ENCODE assay signal across 22 cellular contexts in genomic region chr5:34589832-34590231, GRCh38.
A peak's percentile ranks its signal among the peaks of the same experiment; 100 is the strongest.
DNase-seq lines count a peak whose midpoint lies in the region; ATAC-seq, FAIRE-seq and TF ChIP-seq lines count a peak whose summit lies in the region.
"Had no signal": no experiment of that assay in that cellular context is flagged by ENCODE, and none has a peak within 500 bp of the region (broad histone marks: within the 10 kb centered on the region; RNA-seq: fewer than 3 reads in every experiment).

No MANE protein-coding gene starts in this region.

- H3K9me1 ChIP-seq in IMR-90 (ENCODE audit: insufficient read depth, low read length), result peaks cover 16% of the 10 kb centered on the region

- peak overlapping the region; percentile 39; the same call in 1 of the 2 replicates for H3K23ac ChIP-seq in IMR-90 (ENCODE audit: low read depth, low read length)

- H3K79me2 ChIP-seq in GM23338 (replicated peaks; ENCODE audit: insufficient read depth) (no peaks in the 10 kb centered on the region), PC-9 (ENCODE audit: low read depth) (peaks cover 11% of the 10 kb centered on the region; the same call in 1 of the 2 replicates)

- no peaks in the 10 kb centered on the region for H3K9me3 ChIP-seq in A549
- no peaks in the 10 kb centered on the region for H3K9me3 ChIP-seq in IMR-90 (ENCODE audit: control insufficient read depth, insufficient read depth, low read length)
- no peaks in the 10 kb centered on the region; the same call in 1 of the 2 replicates for H3K9me3 ChIP-seq in PC-9 (ENCODE audit: insufficient read depth, low read depth)
- H3K9me3 ChIP-seq in suprapubic skin, result no peaks in the 10 kb centered on the region
- H3K9me3 ChIP-seq: BLaER1 treated with 17β-estradiol and CSF1 and Interleukin-3, amounts not matched to agents 10 nM and 100 nM; Caco-2 had no signal

- peak overlapping the region; percentile 82 to 94; a peak in 3 of 4 replicates for H4K8ac ChIP-seq in IMR-90 (ENCODE audit: low read depth in 2 of 2, low read length in 2 of 2)

- in situ Hi-C loops in IMR-90 (cut with MboI; ENCODE audit: low sequenced_read_pairs), result no loop called here

- H3K4me3 ChIP-seq in A549, result no peak overlapping the region
- H3K4me3 ChIP-seq in GM23338, result no peak overlapping the region
- no peak overlapping the region for H3K4me3 ChIP-seq in IMR-90 (ENCODE audit: insufficient read depth, low read depth, low read length)
- H3K4me3 ChIP-seq in PC-9, result no peak overlapping the region
- no peak overlapping the region for H3K4me3 ChIP-seq in suprapubic skin
- H3K4me3 ChIP-seq: BLaER1 treated with 17β-estradiol and CSF1 and Interleukin-3, amounts not matched to agents 10 nM and 100 nM had no signal

- no peak for TF ChIP-seq RAD21 in A549 (conservative IDR thresholded peaks at IDR 0.05 in 1 of 2, IDR thresholded peaks at IDR 0.05 in 1 of 2)
- no peak for TF ChIP-seq RAD21 in IMR-90 (IDR thresholded peaks at IDR 0.05; ENCODE audit: low read length)

- H3K27me3 ChIP-seq in GM23338 (ENCODE audit: insufficient read depth), result no peaks in the 10 kb centered on the region
- H3K27me3 ChIP-seq in IMR-90 (ENCODE audit: control insufficient read depth, insufficient read depth, low read length), result no peaks in the 10 kb centered on the region
- H3K27me3 ChIP-seq in PC-9 (ENCODE audit: insufficient read depth, low read depth), result no peaks in the 10 kb centered on the region
- H3K27me3 ChIP-seq in suprapubic skin, result no peaks in the 10 kb centered on the region
- H3K27me3 ChIP-seq: BLaER1 treated with 17β-estradiol and CSF1 and Interleukin-3, amounts not matched to agents 10 nM and 100 nM had no signal

- peak overlapping the region; percentile 98 for H2BK120ac ChIP-seq in IMR-90 (ENCODE audit: low read depth, low read length)

- no peak overlapping the region; the same call in 1 of the 2 replicates for H4K5ac ChIP-seq in IMR-90 (ENCODE audit: low read depth, low read length)

- H3K4me2 ChIP-seq in A549 (no peak overlapping the region), GM23338 (no peak overlapping the region), IMR-90 (ENCODE audit: low read depth, low read length) (no peak overlapping the region), PC-9 (peak overlapping the region; percentile 78; the same call in 1 of the 2 replicates)

- peaks cover 6% of the 10 kb centered on the region for H3K27me3 Mint-ChIP-seq in GM23338 (ENCODE audit: insufficient read depth, low read depth, poor library complexity)

- TF ChIP-seq CTCF in A549 (IDR thresholded peaks at IDR 0.05) (no peak), GM23338 (conservative IDR thresholded peaks at IDR 0.05; ENCODE audit: low read depth in 2 of 2) (no peak), IMR-90 (conservative IDR thresholded peaks at IDR 0.05; ENCODE audit: low read depth, low read length) (no peak), PC-9 (conservative IDR thresholded peaks at IDR 0.05) (no peak), omental fat pad (IDR thresholded peaks at IDR 0.05) (no peak), suprapubic skin (IDR thresholded peaks at IDR 0.05) (no peak)

- H3K79me1 ChIP-seq in IMR-90 (ENCODE audit: low read depth in 1 of 2, low read length in 2 of 2), result peaks cover 8 to 19% of the 10 kb centered on the region in 2 experiments; a peak in 2 of 4 replicates

- no peak for DNase-seq in A549 (ENCODE audit: low read depth in 1 of 2, low spot score in 1 of 2)
- DNase-seq in GM23338 (ENCODE audit: low spot score), result no peak
- DNase-seq in IMR-90, result no peak
- no peak for DNase-seq in PC-9
- DNase-seq in omental fat pad (ENCODE audit: low spot score), result no peak
- DNase-seq in suprapubic skin (ENCODE audit: low spot score in 2 of 2), result no peak
- no peak for DNase-seq in OCI-M1 (lab: John Stamatoyannopoulos, UW)
- DNase-seq: AML-193; Caco-2; Calu3; CD4-positive, alpha-beta T cell; CD8-positive, alpha-beta T cell; DMS79 treated with DMSO at 0.1 percent for 48 hours; GF-D8 had no signal

- no peaks in the 10 kb centered on the region for H3K9me3 Mint-ChIP-seq in GM23338
- H3K9me3 Mint-ChIP-seq: CD4-positive, alpha-beta T cell; CD8-positive, alpha-beta T cell had no signal

- H3K9me2 ChIP-seq in GM23338 (ENCODE audit: insufficient read depth), result peaks cover 15% of the 10 kb centered on the region
- no peaks in the 10 kb centered on the region for H3K9me2 ChIP-seq in PC-9 (ENCODE audit: insufficient read depth)

- peak overlapping the region; percentile 86 for H4K91ac ChIP-seq in IMR-90 (ENCODE audit: insufficient read depth, low read depth, low read length)

- peak overlapping the region; percentile 85 for H3K14ac ChIP-seq in IMR-90 (replicated peaks; ENCODE audit: low read depth, low read length)

- H3K4me1 ChIP-seq in A549, result peaks cover 38% of the 10 kb centered on the region
- peaks cover 12% of the 10 kb centered on the region; the same call in 1 of the 2 replicates for H3K4me1 ChIP-seq in GM23338 (ENCODE audit: insufficient read depth)
- H3K4me1 ChIP-seq in IMR-90 (ENCODE audit: control insufficient read depth, insufficient read depth, low read length), result peaks cover 23% of the 10 kb centered on the region
- peaks cover 54% of the 10 kb centered on the region for H3K4me1 ChIP-seq in PC-9 (replicated peaks; ENCODE audit: insufficient read depth)
- H3K4me1 ChIP-seq in suprapubic skin, result no peaks in the 10 kb centered on the region

- peak overlapping the region; percentile 89 for H3K4ac ChIP-seq in IMR-90 (ENCODE audit: low read depth, low read length)

- H3K36me3 Mint-ChIP-seq in GM23338 (ENCODE audit: low read depth), result no peaks in the 10 kb centered on the region
- H3K36me3 Mint-ChIP-seq: CD8-positive, alpha-beta T cell had no signal

- dilution Hi-C loops in IMR-90 (cut with HindIII; ENCODE audit: low sequenced_read_pairs, unreplicated experiment), result no loop called here

- WGBS in A549 (ENCODE audit: missing lambda C conversion rate), result 95% methylated on average over 2 of the region's 2 CpGs
- WGBS in IMR-90 (ENCODE audit: extremely low coverage in 2 of 2, insufficient read length in 1 of 2), 2 experiments, result no CpG with 5 or more reads among the region's 2 CpGs
- 91% methylated on average over 2 of the region's 2 CpGs for WGBS in suprapubic skin

- no peak overlapping the region for H3K4me3 Mint-ChIP-seq in GM23338
- H3K4me3 Mint-ChIP-seq: B cell; CD4-positive, alpha-beta T cell; CD8-positive, alpha-beta T cell had no signal

- H3K56ac ChIP-seq in IMR-90 (ENCODE audit: extremely low read depth, insufficient read depth, low read length), result no peak overlapping the region; the same call in 1 of the 2 replicates

- peak overlapping the region; percentile 89; the same call in 2 of the 3 replicates for H2BK15ac ChIP-seq in IMR-90 (ENCODE audit: low read depth, low read length)

- H3K27ac Mint-ChIP-seq in GM23338, result no peak overlapping the region
- H3K27ac Mint-ChIP-seq: B cell; CD4-positive, alpha-beta T cell; CD8-positive, alpha-beta T cell had no signal

- no peaks in the 10 kb centered on the region for H4K20me1 ChIP-seq in GM23338 (replicated peaks; ENCODE audit: insufficient read depth)
- H4K20me1 ChIP-seq in IMR-90 (ENCODE audit: insufficient read depth, low read length), result no peaks in the 10 kb centered on the region; the same call in 1 of the 2 replicates
- no peaks in the 10 kb centered on the region for H4K20me1 ChIP-seq in PC-9 (ENCODE audit: insufficient read depth)
- H4K20me1 ChIP-seq: BLaER1 treated with 17β-estradiol and CSF1 and Interleukin-3, amounts not matched to agents 10 nM and 100 nM had no signal

- BruUV-seq in IMR-90 (replicated peaks; lab: Mats Ljungman, UMichigan), result no TSS peak
- no TSS peak for BruUV-seq in PC-9 (replicated peaks; lab: Mats Ljungman, UMichigan)

- H3K9ac ChIP-seq in IMR-90 (ENCODE audit: low read depth, low read length), result no peak overlapping the region
- H3K9ac ChIP-seq: BLaER1 treated with 17β-estradiol and CSF1 and Interleukin-3, amounts not matched to agents 10 nM and 100 nM had no signal

- no peak for TF ChIP-seq EP300 in A549 (IDR thresholded peaks at IDR 0.05)
- TF ChIP-seq EP300 in suprapubic skin (IDR thresholded peaks at IDR 0.05), result no peak

- no peak overlapping the region for H2AK9ac ChIP-seq in IMR-90 (replicated peaks; ENCODE audit: low read depth, low read length, poor library complexity)

- H3K27ac ChIP-seq in A549 (peak overlapping the region; percentile 97 to 98; a peak in 5 of 6 replicates), GM23338 (ENCODE audit: low read depth) (no peak overlapping the region), IMR-90 (ENCODE audit: insufficient read depth, low read length) (no peak overlapping the region), PC-9 (peak overlapping the region; percentile 97), suprapubic skin (no peak overlapping the region)
- H3K27ac ChIP-seq: 22Rv1, C4-2B had no signal

- H2BK20ac ChIP-seq in IMR-90 (ENCODE audit: low read depth, low read length), result peak overlapping the region; percentile 84

- TF ChIP-seq POLR2A in A549 (IDR thresholded peaks at IDR 0.05; ENCODE audit: low read length) (no peak), IMR-90 (IDR thresholded peaks at IDR 0.05; ENCODE audit: low read depth, low read length) (no peak), suprapubic skin (IDR thresholded peaks at IDR 0.05) (no peak)

- peak overlapping the region; percentile 79 for H2AK5ac ChIP-seq in IMR-90 (ENCODE audit: low read depth, low read length)

- H2AFZ ChIP-seq in GM23338 (0 out of 2 replicates have a peak overlapping the region, but pooled peaks have one; percentile 56), IMR-90 (replicated peaks; ENCODE audit: low read length, poor library complexity) (peak overlapping the region; percentile 4), PC-9 (no peak overlapping the region)

- peak overlapping the region; percentile 97 for H3K18ac ChIP-seq in IMR-90 (ENCODE audit: low read depth, low read length)

- POLR2A ChIA-PET in A549 (lab: Yijun Ruan, JAX), result no interaction called here
- POLR2A ChIA-PET in IMR-90 (lab: Charles Lee; ENCODE audit: unreplicated experiment), result no interaction called here
- POLR2A ChIA-PET in PC-9 (lab: Charles Lee; ENCODE audit: unreplicated experiment), result interaction anchor here (0.7 kb wide), 1 partner anchor 8 kb away, joined by 4 read pairs; no protein-coding TSS in a partner anchor

- H3K4me1 Mint-ChIP-seq in GM23338, result peaks cover 10% of the 10 kb centered on the region
- H3K4me1 Mint-ChIP-seq: B cell had no signal

- H3F3A ChIP-seq in GM23338 (replicated peaks; ENCODE audit: low read depth) (no peaks in the 10 kb centered on the region), PC-9 (ENCODE audit: insufficient read depth, low read depth) (peaks cover 49% of the 10 kb centered on the region)

- H3K36me3 ChIP-seq in GM23338 (ENCODE audit: insufficient read depth), result no peaks in the 10 kb centered on the region
- no peaks in the 10 kb centered on the region for H3K36me3 ChIP-seq in IMR-90 (ENCODE audit: control insufficient read depth, insufficient read depth, low read length)
- no peaks in the 10 kb centered on the region for H3K36me3 ChIP-seq in PC-9 (ENCODE audit: low read depth)
- no peaks in the 10 kb centered on the region for H3K36me3 ChIP-seq in suprapubic skin
- H3K36me3 ChIP-seq: BLaER1 treated with 17β-estradiol and CSF1 and Interleukin-3, amounts not matched to agents 10 nM and 100 nM had no signal

- intact Hi-C loops in IMR-90 (cut with micrococcal nuclease) (no loop called here), PC-9 (cut with micrococcal nuclease; ENCODE audit: unreplicated experiment) (loop anchor here (5.0 kb wide), 1 partner anchor 327 kb away; the partner anchor contains the start of genes BRIX1 and RAD1)

- FAIRE-seq in A549 (lab: Jason Lieb, UNC), result no peak
- FAIRE-seq: D721Med, G401.6, GM12891 had no signal

- H2BK5ac ChIP-seq in IMR-90 (ENCODE audit: low read depth, low read length, poor library complexity, severe bottlenecking), result no peak overlapping the region

- CTCF ChIA-PET in A549 (lab: Yijun Ruan, JAX) (interaction anchor here (1.3 to 8.8 kb wide), 3 partner anchors 9 to 66 kb away, joined by 3 to 49 read pairs (median 6); no protein-coding TSS in a partner anchor), IMR-90 (lab: Yijun Ruan, JAX) (no interaction called here), PC-9 (lab: Charles Lee) (interaction anchor here (1.6 kb wide), 1 partner anchor 9 kb away, joined by 6 read pairs; no protein-coding TSS in a partner anchor)

- ATAC-seq in A549 (no peak), GM23338 (no peak), IMR-90 (ENCODE audit: low read depth) (no peak), GM18858 (IDR thresholded peaks at IDR 0.05; ENCODE audit: unreplicated experiment) (no peak), omental fat pad (ENCODE audit: low FRiP score) (no peak)
- ATAC-seq: CD8-positive, alpha-beta T cell had no signal

Comparison
In these comparisons a context has a peak if more than half of its experiments do, and no peak if none do; other contexts are left out.
1. H3K27ac ChIP-seq: peak in A549 (2 of 2) and PC-9 (single experiment); none in GM23338 (single experiment), IMR-90 (single experiment) and suprapubic skin (single experiment).